8 cellular contexts compared by ENCODE assay signal in genomic region chr7:30983042-30983913, GRCh38. TPM values are rescaled to one million over a fixed set of nuclear protein-coding genes. Genes with fewer than 3 reads are reported as not detected.
A peak's percentile ranks its signal among the peaks of the same experiment; 100 is the strongest.
DNase-seq lines count a peak whose midpoint lies in the region; ATAC-seq and TF ChIP-seq lines count a peak whose summit lies in the region.

No MANE protein-coding gene starts in this region.

- H3K14ac ChIP-seq in IMR-90 (replicated peaks; ENCODE audit: low read depth, low read length): no peak overlapping the region

- no peaks in the 10 kb centered on the region for H3K36me3 ChIP-seq in IMR-90 (ENCODE audit: control insufficient read depth, insufficient read depth, low read length)
- no peaks in the 10 kb centered on the region for H3K36me3 ChIP-seq in Peyer's patch
- H3K36me3 ChIP-seq in suprapubic skin: no peaks in the 10 kb centered on the region

- intact Hi-C loops in IMR-90 (cut with micrococcal nuclease): loop anchor here (1.0 to 5.0 kb wide), 4 partner anchors 139 to 753 kb away; no protein-coding TSS in a partner anchor

- peaks cover 39% of the 10 kb centered on the region for H3K27me3 ChIP-seq in IMR-90 (ENCODE audit: control insufficient read depth, insufficient read depth, low read length)
- no peaks in the 10 kb centered on the region for H3K27me3 ChIP-seq in Peyer's patch
- peaks cover 11% of the 10 kb centered on the region for H3K27me3 ChIP-seq in suprapubic skin

- H2AK5ac ChIP-seq in IMR-90 (ENCODE audit: low read depth, low read length): no peak overlapping the region

- H3K4me2 ChIP-seq in IMR-90 (ENCODE audit: low read depth, low read length): no peak overlapping the region

- dilution Hi-C loops in IMR-90 (cut with HindIII; ENCODE audit: low sequenced_read_pairs, unreplicated experiment): no loop called here

- H3K9me3 ChIP-seq in IMR-90 (ENCODE audit: control insufficient read depth, insufficient read depth, low read length) (no peaks in the 10 kb centered on the region), Peyer's patch (no peaks in the 10 kb centered on the region), suprapubic skin (no peaks in the 10 kb centered on the region)

- no peak overlapping the region for H2BK15ac ChIP-seq in IMR-90 (ENCODE audit: low read depth, low read length)

- no peak overlapping the region for H4K91ac ChIP-seq in IMR-90 (ENCODE audit: insufficient read depth, low read depth, low read length)

- H2BK5ac ChIP-seq in IMR-90 (ENCODE audit: low read depth, low read length, poor library complexity, severe bottlenecking): no peak overlapping the region

- H3K18ac ChIP-seq in IMR-90 (ENCODE audit: low read depth, low read length): no peak overlapping the region

- TF ChIP-seq CTCF in IMR-90 (conservative IDR thresholded peaks at IDR 0.05; ENCODE audit: low read depth, low read length) (peak; percentile 86), Peyer's patch (IDR thresholded peaks at IDR 0.05) (peak; percentile 56 to 95 (median 82)), suprapubic skin (IDR thresholded peaks at IDR 0.05) (peak; percentile 84 to 91)

- DNase-seq in ELR (ENCODE audit: low read depth): peak; percentile 83
- peak; percentile 69 for DNase-seq in IMR-90
- peak; percentile 56 to 87 (median 86) for DNase-seq in Peyer's patch
- peak; percentile 50 for DNase-seq in activated T-helper 1 cell treated with Interleukin-2 at 50 U/mL for 16 hours (ENCODE audit: low read depth)
- DNase-seq in fibroblast of the conjunctiva (ENCODE audit: low read depth): peak; percentile 70
- DNase-seq in non-pigmented ciliary epithelial cell (ENCODE audit: low read depth): peak; percentile 30
- DNase-seq in suprapubic skin (ENCODE audit: low spot score in 2 of 2): peak; percentile 85 to 90

- no peak overlapping the region for H3K4me3 ChIP-seq in IMR-90 (ENCODE audit: insufficient read depth, low read depth, low read length)
- H3K4me3 ChIP-seq in Peyer's patch: no peak overlapping the region
- H3K4me3 ChIP-seq in suprapubic skin: no peak overlapping the region

- H4K8ac ChIP-seq in IMR-90 (ENCODE audit: low read depth in 2 of 2, low read length in 2 of 2): no peak overlapping the region

- no peaks in the 10 kb centered on the region for H4K20me1 ChIP-seq in IMR-90 (ENCODE audit: insufficient read depth, low read length)

- H3K9ac ChIP-seq in IMR-90 (ENCODE audit: low read depth, low read length): no peak overlapping the region

- H2AK9ac ChIP-seq in IMR-90 (replicated peaks; ENCODE audit: low read depth, low read length, poor library complexity): no peak overlapping the region

- H3K9me1 ChIP-seq in IMR-90 (ENCODE audit: insufficient read depth, low read length): no peaks in the 10 kb centered on the region

- in situ Hi-C loops in IMR-90 (cut with MboI; ENCODE audit: low sequenced_read_pairs): loop anchor here (5.0 kb wide), 1 partner anchor 139 kb away; no protein-coding TSS in a partner anchor

- no peak overlapping the region for H2BK20ac ChIP-seq in IMR-90 (ENCODE audit: low read depth, low read length)

- no peak overlapping the region for H3K23ac ChIP-seq in IMR-90 (ENCODE audit: low read depth, low read length)

- POLR2A ChIA-PET in IMR-90 (lab: Charles Lee; ENCODE audit: unreplicated experiment): interaction anchor here (1.0 kb wide), 1 partner anchor 139 kb away, joined by 6 read pairs; no protein-coding TSS in a partner anchor

- CTCF ChIA-PET in IMR-90 (lab: Yijun Ruan, JAX): interaction anchor here (0.6 to 6.1 kb wide), 16 partner anchors 12 to 1863 kb away, joined by 3 to 83 read pairs (median 4); partner anchors contain the start of gene LSM5

- H3K4me1 ChIP-seq in IMR-90 (ENCODE audit: control insufficient read depth, insufficient read depth, low read length) (no peaks in the 10 kb centered on the region), Peyer's patch (peaks cover 0 to 7% (median 0%) of the 10 kb centered on the region in 4 donors), suprapubic skin (peaks cover 26% of the 10 kb centered on the region)

- TF ChIP-seq EP300 in suprapubic skin (IDR thresholded peaks at IDR 0.05): no peak

- H3K27ac ChIP-seq in IMR-90 (ENCODE audit: insufficient read depth, low read length) (no peak overlapping the region), Peyer's patch (no peak overlapping the region), suprapubic skin (no peak overlapping the region)

- no peak overlapping the region for H2BK120ac ChIP-seq in IMR-90 (ENCODE audit: low read depth, low read length)

- H3K4ac ChIP-seq in IMR-90 (ENCODE audit: low read depth, low read length): no peak overlapping the region

- no TSS peak for BruUV-seq in IMR-90 (replicated peaks; lab: Mats Ljungman, UMichigan)

- ATAC-seq in GM21717 (IDR thresholded peaks at IDR 0.05; ENCODE audit: unreplicated experiment): peak; percentile 85
- peak; percentile 100 for ATAC-seq in IMR-90 (ENCODE audit: low read depth)

- H4K5ac ChIP-seq in IMR-90 (ENCODE audit: low read depth, low read length): no peak overlapping the region

- H3K56ac ChIP-seq in IMR-90 (ENCODE audit: extremely low read depth, insufficient read depth, low read length): no peak overlapping the region

- no peaks in the 10 kb centered on the region for H3K79me1 ChIP-seq in IMR-90 (ENCODE audit: low read depth in 1 of 2, low read length in 2 of 2)

- TF ChIP-seq POLR2A in IMR-90 (IDR thresholded peaks at IDR 0.05; ENCODE audit: low read depth, low read length) (no peak), Peyer's patch (IDR thresholded peaks at IDR 0.05) (no peak), suprapubic skin (IDR thresholded peaks at IDR 0.05) (no peak)

- peak overlapping the region; percentile 67 for H2AFZ ChIP-seq in IMR-90 (replicated peaks; ENCODE audit: low read length, poor library complexity)

- TF ChIP-seq RAD21 in IMR-90 (IDR thresholded peaks at IDR 0.05; ENCODE audit: low read length): peak; percentile 84

- WGBS in IMR-90 (ENCODE audit: extremely low coverage in 2 of 2, insufficient read length in 1 of 2), 2 experiments: 6% methylated on average over 6 of the region's 15 CpGs; no CpG with 5 or more reads in 1 of the 2 experiments
- WGBS in suprapubic skin: 27% methylated on average over 6 of the region's 15 CpGs

TF ChIP-seq in IMR-90, 13 proteins besides CTCF, POLR2A, EP300 and RAD21:
- TF ChIP-seq SMC3 (IDR thresholded peaks at IDR 0.05; ENCODE audit: low read depth, low read length) (peak; percentile 77), MAZ (IDR thresholded peaks at IDR 0.05; ENCODE audit: borderline replicate concordance, low read depth, low read length) (no peak), MXI1 (IDR thresholded peaks at IDR 0.05; ENCODE audit: borderline replicate concordance, low read depth, low read length) (no peak)

RNA-seq across cellular contexts. Expression of gene GHRHR, which starts 19.5 kb away (rescaled TPM):
- not detected in 2 replicates for total RNA-seq in IMR-90 (2012; rRNA removed)
- polyA plus RNA-seq in IMR-90 (2012; rRNA removed): not detected in 2 replicates
- not detected in 2 replicates for polyA plus RNA-seq in IMR-90 (2012; cell fraction: cytosol; rRNA removed)
- polyA plus RNA-seq in IMR-90 (2012; cell fraction: nucleus; rRNA removed; ENCODE audit: low replicate concordance): not detected in 2 replicates
- total RNA-seq in Peyer's patch: not detected
- 1 to 10 TPM in 1 of 4 donors, not detected in 3; 1.5 TPM for total RNA-seq in suprapubic skin

Comparison
In these comparisons a context has a peak if more than half of its experiments do, and no peak if none do; other contexts are left out.
1. DNase-seq: peak in every context shown above with its lines; median percentile 88 in suprapubic skin; 86 in Peyer's patch; 83 in ELR; 70 in fibroblast of the conjunctiva; 69 in IMR-90; 50 in activated T-helper 1 cell treated with Interleukin-2 at 50 U/mL for 16 hours; 30 in non-pigmented ciliary epithelial cell.